8 cellular contexts compared by ENCODE assay signal in genomic region chr20:23937303-23938117, GRCh38. TPM values are rescaled to one million over a fixed set of nuclear protein-coding genes. Genes with fewer than 3 reads are reported as not detected.
A peak's percentile ranks its signal among the peaks of the same experiment; 100 is the strongest.
DNase-seq lines count a peak whose midpoint lies in the region; ATAC-seq, FAIRE-seq and TF ChIP-seq lines count a peak whose summit lies in the region.

No MANE protein-coding gene starts in this region.

- no peaks in the 10 kb centered on the region for H3K36me3 Mint-ChIP-seq in activated CD4-positive, alpha-beta memory T cell treated with anti-CD3 and anti-CD28 coated beads, Interleukin-2, amount 10 ng/mL, durations not matched to agents 7 days and 5 days (ENCODE audit: low read depth)

- H3K18ac ChIP-seq in H1 (ENCODE audit: extremely low read depth, low read length) (no peak overlapping the region), mesendoderm (ENCODE audit: low read length) (no peak overlapping the region)

- no peak overlapping the region for H2BK15ac ChIP-seq in H1 (ENCODE audit: low read length)
- H2BK15ac ChIP-seq in mesendoderm (replicated peaks; ENCODE audit: low read depth) = no peak overlapping the region

- H3K36me3 ChIP-seq in H1 (ENCODE audit: control insufficient read depth in 2 of 4, insufficient read depth in 4 of 4, low read length in 3 of 4) (no peaks in the 10 kb centered on the region), mesendoderm (ENCODE audit: control insufficient read depth, insufficient read depth, low read length) (no peaks in the 10 kb centered on the region)

- H3K27ac ChIP-seq in H1 (ENCODE audit: low read depth, low read length) (no peak overlapping the region), mesendoderm (ENCODE audit: low read depth, low read length) (no peak overlapping the region)

- peak; percentile 95 for FAIRE-seq in H1 (lab: Jason Lieb, UNC)

- H2AK5ac ChIP-seq in H1 (ENCODE audit: low read depth, low read length) = no peak overlapping the region
- no peak overlapping the region for H2AK5ac ChIP-seq in mesendoderm (ENCODE audit: low read length)

- H3K23me2 ChIP-seq in H1 (ENCODE audit: low read depth, low read length) = peaks cover 4% of the 10 kb centered on the region; the same call in 1 of the 2 replicates

- H2BK5ac ChIP-seq in H1 (ENCODE audit: low read depth, low read length) (no peak overlapping the region), mesendoderm (ENCODE audit: low read length) (no peak overlapping the region)

- H3K23ac ChIP-seq in H1 (ENCODE audit: insufficient read length) (no peak overlapping the region), mesendoderm (ENCODE audit: low read length) (no peak overlapping the region)

- peak; percentile 78 to 92 (median 91) for TF ChIP-seq CTCF in H1 (IDR thresholded peaks at IDR 0.05; ENCODE audit: control extremely low read depth in 1 of 3, insufficient read depth in 1 of 3, low read depth in 1 of 3, low read length in 3 of 3)

- POLR2A ChIA-PET in activated CD4-positive, alpha-beta memory T cell treated with anti-CD3 and anti-CD28 coated beads, Interleukin-2, amount 10 ng/mL, durations not matched to agents 7 days and 5 days (lab: Charles Lee) = no interaction called here
- POLR2A ChIA-PET in H1 (lab: Charles Lee; ENCODE audit: partially characterized antibody) = interaction anchor here (1.1 kb wide), 1 partner anchor 11 kb away, joined by 3 read pairs; no protein-coding TSS in a partner anchor

- DNase-seq in NCI-H1436 (lab: John Stamatoyannopoulos, UW) = peak; percentile 6
- DNase-seq in NCI-H1436 treated with DMSO at 0.1 percent for 48 hours (lab: John Stamatoyannopoulos, UW) = no peak
- peak; percentile 89 for DNase-seq in NCI-H2171 treated with DMSO at 0.1 percent for 48 hours (lab: John Stamatoyannopoulos, UW)
- DNase-seq in activated CD4-positive, alpha-beta memory T cell treated with anti-CD3 and anti-CD28 coated beads, Interleukin-2, amount 10 ng/mL, durations not matched to agents 7 days and 5 days = peak; percentile 63
- DNase-seq in H1 (ENCODE audit: low read depth in 1 of 2, low spot score in 2 of 2) = peak; percentile 41 to 66
- peak; percentile 68 for DNase-seq in mesendoderm
- peak; percentile 20 to 33 for DNase-seq in stimulated activated CD8-positive, alpha-beta memory T cell treated with anti-CD3 and anti-CD28 coated beads, Interleukin-4, amount 100 ng/mL, for 1 hour (ENCODE audit: low read depth in 2 of 2, low spot score in 1 of 2)

- no peak overlapping the region for H2AFZ ChIP-seq in H1 (ENCODE audit: low read length)

- CTCF ChIA-PET in activated CD4-positive, alpha-beta memory T cell treated with anti-CD3 and anti-CD28 coated beads, Interleukin-2, amount 10 ng/mL, durations not matched to agents 7 days and 5 days (lab: Charles Lee) = interaction anchor here (0.6 to 2.2 kb wide), 9 partner anchors 13 to 1390 kb away, joined by 3 to 18 read pairs (median 5); no protein-coding TSS in a partner anchor
- CTCF ChIA-PET in H1 (lab: Charles Lee; ENCODE audit: partially characterized antibody) = interaction anchor here (0.6 to 2.6 kb wide), 60 partner anchors 9 to 1125 kb away, joined by 3 to 24 read pairs (median 5); no protein-coding TSS in a partner anchor

- H3K9me3 ChIP-seq in H1 (ENCODE audit: insufficient read depth in 2 of 2, low read depth in 1 of 2, low read length in 1 of 2) = peaks cover 0 to 3% of the 10 kb centered on the region in 2 experiments; a peak in 2 of 4 replicates

- no peaks in the 10 kb centered on the region for H3K79me1 ChIP-seq in H1 (ENCODE audit: low read depth, low read length)
- no peaks in the 10 kb centered on the region for H3K79me1 ChIP-seq in mesendoderm (ENCODE audit: low read length)

- H2BK20ac ChIP-seq in H1 (ENCODE audit: low read length) = no peak overlapping the region

- H3K4me3 ChIP-seq in H1 (ENCODE audit: extremely low read depth in 1 of 4, insufficient read depth in 2 of 4, low read depth in 3 of 4, low read length in 4 of 4) (no peak overlapping the region), mesendoderm (ENCODE audit: low read length) (no peak overlapping the region)

- no peaks in the 10 kb centered on the region for H4K20me1 ChIP-seq in H1 (replicated peaks in 1 of 2; ENCODE audit: control insufficient read depth in 1 of 2, insufficient read depth in 2 of 2, low read length in 2 of 2)

- no peak overlapping the region for H3K4ac ChIP-seq in H1 (replicated peaks; ENCODE audit: insufficient read length, low read depth, low read length)
- H3K4ac ChIP-seq in mesendoderm (ENCODE audit: low read depth, low read length) = no peak overlapping the region

- H2BK120ac ChIP-seq in H1 (replicated peaks; ENCODE audit: low read depth, low read length) = no peak overlapping the region
- no peak overlapping the region for H2BK120ac ChIP-seq in mesendoderm (ENCODE audit: low read depth, low read length)

- H3K9ac ChIP-seq in H1 (replicated peaks in 1 of 4; ENCODE audit: extremely low read depth in 1 of 4, low read depth in 3 of 4, low read length in 3 of 4) = no peak overlapping the region
- H3K9ac ChIP-seq in mesendoderm (ENCODE audit: low read length) = no peak overlapping the region

- H3K4me1 ChIP-seq in H1 (replicated peaks in 1 of 4; ENCODE audit: control insufficient read depth in 3 of 4, insufficient read depth in 4 of 4, low read length in 3 of 4) (no peaks in the 10 kb centered on the region), mesendoderm (ENCODE audit: control insufficient read depth, low read depth, low read length) (no peaks in the 10 kb centered on the region)

- H3K27ac Mint-ChIP-seq in activated CD4-positive, alpha-beta memory T cell treated with anti-CD3 and anti-CD28 coated beads, Interleukin-2, amount 10 ng/mL, durations not matched to agents 7 days and 5 days = no peak overlapping the region

- H4K8ac ChIP-seq in H1 (ENCODE audit: extremely low read depth, insufficient read depth, low read length) (no peak overlapping the region), mesendoderm (ENCODE audit: low read depth, low read length) (no peak overlapping the region)

- ATAC-seq in HG02588 (IDR thresholded peaks at IDR 0.05; ENCODE audit: unreplicated experiment) = peak; percentile 70

- no peak for TF ChIP-seq EP300 in H1 (IDR thresholded peaks at IDR 0.05; ENCODE audit: borderline replicate concordance in 1 of 2, low read depth in 2 of 2, low read length in 2 of 2)

- no peaks in the 10 kb centered on the region for H3K4me1 Mint-ChIP-seq in activated CD4-positive, alpha-beta memory T cell treated with anti-CD3 and anti-CD28 coated beads, Interleukin-2, amount 10 ng/mL, durations not matched to agents 7 days and 5 days

- H3K27me3 Mint-ChIP-seq in activated CD4-positive, alpha-beta memory T cell treated with anti-CD3 and anti-CD28 coated beads, Interleukin-2, amount 10 ng/mL, durations not matched to agents 7 days and 5 days = peaks cover 6% of the 10 kb centered on the region

- no peak overlapping the region for H3K4me3 Mint-ChIP-seq in activated CD4-positive, alpha-beta memory T cell treated with anti-CD3 and anti-CD28 coated beads, Interleukin-2, amount 10 ng/mL, durations not matched to agents 7 days and 5 days

- no peak overlapping the region for H2BK12ac ChIP-seq in H1 (ENCODE audit: low read depth, low read length)

- H4K5ac ChIP-seq in H1 (ENCODE audit: insufficient read length, low read depth, low read length) (no peak overlapping the region), mesendoderm (ENCODE audit: low read length) (no peak overlapping the region)

- no peak overlapping the region for H4K91ac ChIP-seq in H1 (replicated peaks; ENCODE audit: insufficient read length, low read length)

- H3K56ac ChIP-seq in H1 (replicated peaks; ENCODE audit: insufficient read length, low read depth, low read length) (no peak overlapping the region), mesendoderm (ENCODE audit: low read length) (no peak overlapping the region)

- WGBS in H1 (ENCODE audit: extremely low coverage in 1 of 2, insufficient coverage in 1 of 2, insufficient read length in 1 of 2, insufficient replicate concordance in 2 of 2, low coverage in 1 of 2, low lambda C conversion rate in 2 of 2, missing lambda C conversion rate in 1 of 2), 2 experiments = 15% methylated on average over 3 of the region's 3 CpGs; no CpG with 5 or more reads in 1 of the 2 experiments
- no CpG with 5 or more reads among the region's 3 CpGs for WGBS in mesendoderm (ENCODE audit: extremely low coverage, insufficient coverage, low lambda C conversion rate)

- no peak for TF ChIP-seq POLR2A in H1 (IDR thresholded peaks at IDR 0.05; ENCODE audit: control extremely low read depth in 1 of 2, low read depth in 2 of 2, low read length in 2 of 2)

- H3K27me3 ChIP-seq in H1 (replicated peaks in 1 of 4; ENCODE audit: control insufficient read depth in 3 of 4, extremely low read depth in 1 of 4, insufficient read depth in 3 of 4, low read length in 3 of 4) (no peaks in the 10 kb centered on the region), mesendoderm (ENCODE audit: insufficient read depth, low read length, poor library complexity) (no peaks in the 10 kb centered on the region)

- H3K79me2 ChIP-seq in H1 (ENCODE audit: control insufficient read depth in 1 of 2, insufficient read depth in 2 of 2, low read length in 2 of 2) (no peaks in the 10 kb centered on the region), mesendoderm (ENCODE audit: control insufficient read depth, insufficient read depth, low read length) (no peaks in the 10 kb centered on the region)

- H3K9me3 Mint-ChIP-seq in activated CD4-positive, alpha-beta memory T cell treated with anti-CD3 and anti-CD28 coated beads, Interleukin-2, amount 10 ng/mL, durations not matched to agents 7 days and 5 days = no peaks in the 10 kb centered on the region

- H3K4me2 ChIP-seq in H1 (ENCODE audit: insufficient read depth in 1 of 2, low read depth in 2 of 2, low read length in 2 of 2) (no peak overlapping the region), mesendoderm (ENCODE audit: low read length) (no peak overlapping the region)

- TF ChIP-seq RAD21 in H1 (IDR thresholded peaks at IDR 0.05 in 1 of 2, conservative IDR thresholded peaks at IDR 0.05 in 1 of 2; ENCODE audit: low read depth in 2 of 2, low read length in 2 of 2) = peak; percentile 98 to 99

- H3K14ac ChIP-seq in H1 (ENCODE audit: insufficient read length) = no peak overlapping the region

RNA-seq across cellular contexts. Expression of gene GGTLC1, which starts 51.1 kb away (rescaled TPM):
- not detected for total RNA-seq in activated CD4-positive, alpha-beta memory T cell treated with anti-CD3 and anti-CD28 coated beads, Interleukin-2, amount 10 ng/mL, durations not matched to agents 7 days and 5 days
- total RNA-seq in H1 (2021; fragmentation: NEBNext Ultra II Directional; extraction: Animal tissue kit (Norgen Biotek cat#: 25700)) = not detected in 2 replicates
- not detected in 2 replicates for polyA plus RNA-seq in H1 (2011; rRNA removed)
- polyA plus RNA-seq in H1 (2011; cell fraction: cytosol; rRNA removed) = not detected
- polyA plus RNA-seq in H1 (2011; cell fraction: nucleus; rRNA removed) = not detected
- not detected in 4 replicates for polyA plus RNA-seq in H1 (2012, experiment 1 of 2)
- polyA plus RNA-seq in H1 (2012, experiment 2 of 2) = not detected
- polyA plus RNA-seq in H1 (2013, experiment 1 of 2) = not detected
- not detected for polyA plus RNA-seq in H1 (2013, experiment 2 of 2)
- not detected in 2 replicates for polyA minus RNA-seq in H1 (2011; rRNA and poly(A)+ RNA removed)
- polyA minus RNA-seq in H1 (2011; cell fraction: cytosol; rRNA and poly(A)+ RNA removed) = not detected
- polyA minus RNA-seq in H1 (2011; cell fraction: nucleus; rRNA and poly(A)+ RNA removed) = not detected
- not detected for polyA plus RNA-seq in mesendoderm (2013, experiment 1 of 2)
- not detected for polyA plus RNA-seq in mesendoderm (2013, experiment 2 of 2)

RNA-seq across cellular contexts. Expression of gene CST5, which starts 58.0 kb away (rescaled TPM):
- total RNA-seq in activated CD4-positive, alpha-beta memory T cell treated with anti-CD3 and anti-CD28 coated beads, Interleukin-2, amount 10 ng/mL, durations not matched to agents 7 days and 5 days = not detected
- total RNA-seq in H1 (2021; fragmentation: NEBNext Ultra II Directional; extraction: Animal tissue kit (Norgen Biotek cat#: 25700)) = not detected in 2 replicates
- polyA plus RNA-seq in H1 (2011; rRNA removed) = not detected in 2 replicates
- polyA plus RNA-seq in H1 (2011; cell fraction: cytosol; rRNA removed) = not detected
- polyA plus RNA-seq in H1 (2011; cell fraction: nucleus; rRNA removed) = not detected
- polyA plus RNA-seq in H1 (2012, experiment 1 of 2) = not detected in 4 replicates
- not detected for polyA plus RNA-seq in H1 (2012, experiment 2 of 2)
- not detected for polyA plus RNA-seq in H1 (2013, experiment 1 of 2)
- not detected for polyA plus RNA-seq in H1 (2013, experiment 2 of 2)
- not detected in 2 replicates for polyA minus RNA-seq in H1 (2011; rRNA and poly(A)+ RNA removed)
- not detected for polyA minus RNA-seq in H1 (2011; cell fraction: cytosol; rRNA and poly(A)+ RNA removed)
- polyA minus RNA-seq in H1 (2011; cell fraction: nucleus; rRNA and poly(A)+ RNA removed) = not detected
- polyA plus RNA-seq in mesendoderm (2013, experiment 1 of 2) = 0.08 TPM
- 0.10 TPM for polyA plus RNA-seq in mesendoderm (2013, experiment 2 of 2)
